29 cellular contexts compared by ENCODE assay signal in genomic region chr6:108171291-108171917, GRCh38. TPM values are rescaled to one million over a fixed set of nuclear protein-coding genes. Genes with fewer than 3 reads are reported as not detected.
DNase-seq lines count a peak whose midpoint lies in the region; TF ChIP-seq lines count a peak whose summit lies in the region.
"Had no signal": no experiment of that assay in that cellular context is flagged by ENCODE, and none has a peak within 500 bp of the region (broad histone marks: within the 10 kb centered on the region; RNA-seq: fewer than 3 reads in every experiment).

No MANE protein-coding gene starts in this region.

- H3K27ac ChIP-seq in HUES6 (ENCODE audit: low read depth, low read length), result no peak overlapping the region
- no peak overlapping the region for H3K27ac ChIP-seq in hepatocyte
- H3K27ac ChIP-seq in osteoblast (ENCODE audit: low read depth, low read length), result no peak overlapping the region
- no peak overlapping the region for H3K27ac ChIP-seq in mesenchymal stem cell (ENCODE audit: low read length, poor library complexity, severe bottlenecking)
- H3K27ac ChIP-seq: 22Rv1, ascending aorta, C4-2B, coronary artery, epithelial cell of prostate, SJSA1, suprapubic skin had no signal

- no peaks in the 10 kb centered on the region for H3K9me2 ChIP-seq in hepatocyte (replicated peaks; ENCODE audit: insufficient read depth)

- H3K9me3 ChIP-seq in HUES6 (ENCODE audit: control insufficient read depth, insufficient read depth, low read depth, low read length) (no peaks in the 10 kb centered on the region), hepatocyte (ENCODE audit: low read depth) (no peaks in the 10 kb centered on the region), osteoblast (ENCODE audit: low read depth, low read length) (no peaks in the 10 kb centered on the region), mesenchymal stem cell (ENCODE audit: control insufficient read depth, low read length) (peaks cover 13% of the 10 kb centered on the region)
- H3K9me3 ChIP-seq: ascending aorta, SJSA1, suprapubic skin had no signal

- H3K4me1 ChIP-seq in HUES6 (ENCODE audit: control insufficient read depth, insufficient read depth, low read length) (peaks cover 53% of the 10 kb centered on the region), hepatocyte (ENCODE audit: insufficient read depth) (peaks cover 42% of the 10 kb centered on the region), osteoblast (ENCODE audit: insufficient read depth, low read length) (no peaks in the 10 kb centered on the region), mesenchymal stem cell (ENCODE audit: control insufficient read depth, insufficient read depth, low read depth, low read length) (peaks cover 51% of the 10 kb centered on the region)

- H2AFZ ChIP-seq in hepatocyte (peak overlapping the region; percentile 49), osteoblast (ENCODE audit: low read length) (no peak overlapping the region), mesenchymal stem cell (ENCODE audit: low read depth, low read length) (no peak overlapping the region)

- H2BK12ac ChIP-seq in mesenchymal stem cell (ENCODE audit: low read length in 2 of 2), result no peak overlapping the region

- H3K79me2 ChIP-seq in hepatocyte, result no peaks in the 10 kb centered on the region
- no peaks in the 10 kb centered on the region for H3K79me2 ChIP-seq in osteoblast (ENCODE audit: insufficient read depth, low read length)

- peak overlapping the region; percentile 41 for H3K27ac Mint-ChIP-seq in T-helper 1 cell treated with Interleukin-12 subunit alpha and Interleukin-12 subunit beta and Interleukin-4 antibody, amounts not matched to agents 30 μg/mL and 1 μg/mL, for 36 hours
- H3K27ac Mint-ChIP-seq: activated naive CD8-positive, alpha-beta T cell had no signal

- H3K9ac ChIP-seq in HUES6 (ENCODE audit: low read length) (no peak overlapping the region), mesenchymal stem cell (ENCODE audit: low read length) (no peak overlapping the region)

- no peak overlapping the region for H4K91ac ChIP-seq in mesenchymal stem cell (ENCODE audit: low read length)

- H2BK120ac ChIP-seq in mesenchymal stem cell (ENCODE audit: low read depth, low read length), result no peak overlapping the region

- TF ChIP-seq CTCF in hepatocyte (IDR thresholded peaks at IDR 0.05; ENCODE audit: poor library complexity) (no peak), osteoblast (IDR thresholded peaks at IDR 0.05; ENCODE audit: extremely low read depth, low read depth, low read length) (no peak)

- H3K4me2 ChIP-seq in hepatocyte (peak overlapping the region; percentile 53), osteoblast (ENCODE audit: insufficient read depth, low read length) (no peak overlapping the region), mesenchymal stem cell (ENCODE audit: low read length, poor library complexity, severe bottlenecking) (no peak overlapping the region)

- H2AK5ac ChIP-seq in mesenchymal stem cell (ENCODE audit: low read length, severe bottlenecking), result no peak overlapping the region

- peaks cover 3% of the 10 kb centered on the region for H3K36me3 Mint-ChIP-seq in T-helper 1 cell treated with Interleukin-12 subunit alpha and Interleukin-12 subunit beta and Interleukin-4 antibody, amounts not matched to agents 30 μg/mL and 1 μg/mL, for 36 hours (ENCODE audit: low read depth)

- H3K79me1 ChIP-seq in mesenchymal stem cell (replicated peaks; ENCODE audit: low read length, poor library complexity, severe bottlenecking), result no peaks in the 10 kb centered on the region

- peaks cover 91% of the 10 kb centered on the region for H3K27me3 Mint-ChIP-seq in T-helper 1 cell treated with Interleukin-12 subunit alpha and Interleukin-12 subunit beta and Interleukin-4 antibody, amounts not matched to agents 30 μg/mL and 1 μg/mL, for 36 hours (ENCODE audit: low read depth)

- no peaks in the 10 kb centered on the region for H3K36me3 ChIP-seq in HUES6 (ENCODE audit: control insufficient read depth, insufficient read depth, low read length)
- no peaks in the 10 kb centered on the region for H3K36me3 ChIP-seq in hepatocyte (replicated peaks; ENCODE audit: insufficient read depth, low read depth)
- H3K36me3 ChIP-seq in osteoblast (ENCODE audit: insufficient read depth, low read length), result no peaks in the 10 kb centered on the region
- no peaks in the 10 kb centered on the region for H3K36me3 ChIP-seq in mesenchymal stem cell (ENCODE audit: control insufficient read depth in 1 of 2, insufficient read depth in 2 of 2, low read depth in 1 of 2, low read length in 2 of 2)
- H3K36me3 ChIP-seq: ascending aorta, SJSA1, suprapubic skin had no signal

- peaks cover 100% of the 10 kb centered on the region for H3K27me3 ChIP-seq in HUES6 (ENCODE audit: control insufficient read depth, insufficient read depth, low read length)
- peaks cover 100% of the 10 kb centered on the region for H3K27me3 ChIP-seq in hepatocyte
- peaks cover 100% of the 10 kb centered on the region for H3K27me3 ChIP-seq in osteoblast (ENCODE audit: insufficient read depth, low read length)
- H3K27me3 ChIP-seq in mesenchymal stem cell (ENCODE audit: control insufficient read depth in 1 of 2, insufficient read depth in 1 of 2, low read length in 2 of 2), result peaks cover 93 to 100% of the 10 kb centered on the region in 2 experiments

- H3K4me3 ChIP-seq in HUES6 (ENCODE audit: low read depth, low read length) (peak overlapping the region; percentile 12; the same call in 1 of the 2 replicates), hepatocyte (no peak overlapping the region), osteoblast (ENCODE audit: insufficient read depth, low read length) (no peak overlapping the region), mesenchymal stem cell (ENCODE audit: insufficient read depth in 1 of 2, low read depth in 1 of 2, low read length in 2 of 2) (no peak overlapping the region)
- H3K4me3 ChIP-seq: ascending aorta, coronary artery, SJSA1, suprapubic skin had no signal

- H2BK15ac ChIP-seq in mesenchymal stem cell (ENCODE audit: low read depth, poor library complexity, severe bottlenecking), result no peak overlapping the region

- peaks cover 6% of the 10 kb centered on the region for H3K4me1 Mint-ChIP-seq in T-helper 1 cell treated with Interleukin-12 subunit alpha and Interleukin-12 subunit beta and Interleukin-4 antibody, amounts not matched to agents 30 μg/mL and 1 μg/mL, for 36 hours (ENCODE audit: low read depth)

- no peak overlapping the region for H2BK5ac ChIP-seq in mesenchymal stem cell (ENCODE audit: low read depth, low read length, poor library complexity, severe bottlenecking)

- DNase-seq in T-helper 1 cell (no peak), hepatocyte (ENCODE audit: low spot score) (no peak), osteoblast (ENCODE audit: insufficient read length, low spot score, missing footprints) (peak; percentile 85), NCI-H345 (lab: John Stamatoyannopoulos, UW) (no peak), mesenchymal stem cell (no peak), GM03348 (ENCODE audit: low spot score) (no peak)
- DNase-seq: activated CD4-positive, alpha-beta T cell treated with anti-CD3 and anti-CD28 coated beads, Interleukin-2, amount 50 U/mL, for 4 hours; activated CD8-positive, alpha-beta memory T cell treated with anti-CD3 and anti-CD28 coated beads, Interleukin-2, amount 50 U/mL, for 48 hours; Calu3; DMS79 treated with DMSO at 0.1 percent for 48 hours; effector CD8-positive, alpha-beta T cell; mesendoderm; NCI-H1092; NCI-H187 treated with DMSO at 0.1 percent for 48 hours; NCI-H2171 treated with DMSO at 0.1 percent for 48 hours; NCI-H510A treated with DMSO at 0.1 percent for 48 hours; stimulated activated naive CD4-positive, alpha-beta T cell treated with Interleukin-2 at 50 U/mL for 16 hours had no signal

- H3K4me3 Mint-ChIP-seq in T-helper 1 cell treated with Interleukin-12 subunit alpha and Interleukin-12 subunit beta and Interleukin-4 antibody, amounts not matched to agents 30 μg/mL and 1 μg/mL, for 36 hours, result no peak overlapping the region

- no peak overlapping the region for H3K14ac ChIP-seq in mesenchymal stem cell (ENCODE audit: low read length in 2 of 2)

- H3K18ac ChIP-seq in mesenchymal stem cell (ENCODE audit: low read depth in 1 of 2, low read length in 2 of 2), result no peak overlapping the region

- no peak overlapping the region for H4K8ac ChIP-seq in mesenchymal stem cell (ENCODE audit: low read length)

- no peaks in the 10 kb centered on the region for H3K9me3 Mint-ChIP-seq in T-helper 1 cell treated with Interleukin-12 subunit alpha and Interleukin-12 subunit beta and Interleukin-4 antibody, amounts not matched to agents 30 μg/mL and 1 μg/mL, for 36 hours

- 9% methylated on average over 21 of the region's 21 CpGs for WGBS in hepatocyte (ENCODE audit: low lambda C conversion rate, missing lambda C conversion rate)
- 2% methylated on average over 17 of the region's 21 CpGs for WGBS in mesenchymal stem cell

- H3K23ac ChIP-seq in mesenchymal stem cell (ENCODE audit: low read length in 2 of 2), result no peak overlapping the region

- H3K4ac ChIP-seq in mesenchymal stem cell (ENCODE audit: low read depth in 1 of 2, low read length in 2 of 2), result no peak overlapping the region

- peaks cover 5% of the 10 kb centered on the region for H4K20me1 ChIP-seq in hepatocyte (ENCODE audit: insufficient read depth, poor library complexity, severe bottlenecking)
- H4K20me1 ChIP-seq in osteoblast (ENCODE audit: insufficient read depth, low read length), result no peaks in the 10 kb centered on the region

RNA-seq across cellular contexts. Expression of gene NR2E1, which starts 5.6 kb away (rescaled TPM):
- total RNA-seq in hepatocyte (not detected in 2 replicates), osteoblast (not detected in 2 replicates)
- not detected in 2 replicates for polyA plus RNA-seq in hepatocyte
- not detected for polyA plus RNA-seq in mesenchymal stem cell (2013, experiment 1 of 2)
- polyA plus RNA-seq in mesenchymal stem cell (2013, experiment 2 of 2), result not detected
- total RNA-seq: ascending aorta, Calu3, left lobe of liver, RPMI7951 had no signal
